8 cellular contexts compared by ENCODE assay signal in the genomic region with DNA sequence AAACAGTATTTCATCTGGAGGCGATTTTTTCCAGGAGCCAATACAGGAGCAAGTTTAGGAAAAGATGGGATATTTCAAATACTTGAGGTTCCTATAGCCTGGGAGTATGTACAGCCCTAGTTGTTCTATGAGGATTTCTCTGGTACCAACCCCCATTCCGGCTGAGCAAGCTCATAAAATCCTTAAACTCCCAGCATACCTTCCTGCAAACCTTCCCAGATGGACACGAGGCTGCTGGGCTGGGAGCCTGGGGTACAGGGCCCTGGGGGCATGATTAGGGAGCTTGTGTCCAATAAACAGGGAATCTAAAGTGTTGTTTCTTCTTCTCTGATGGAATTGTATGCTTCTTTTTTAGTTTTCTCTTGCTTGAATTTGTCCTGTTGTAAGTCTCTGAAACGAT. TPM values are rescaled to one million over a fixed set of nuclear protein-coding genes. Genes with fewer than 3 reads are reported as not detected.
A peak's percentile ranks its signal among the peaks of the same experiment; 100 is the strongest.
DNase-seq lines count a peak whose midpoint lies in the region; ATAC-seq and TF ChIP-seq lines count a peak whose summit lies in the region.

No MANE protein-coding gene starts in this region.

- DNase-seq in activated CD4-positive, alpha-beta T cell treated with anti-CD3 and anti-CD28 coated beads, Interleukin-2, amount 10 ng/mL, durations not matched to agents 24 days and 14 days: no peak
- DNase-seq in activated CD4-positive, alpha-beta T cell treated with anti-CD3 and anti-CD28 coated beads, Interleukin-2, amount 50 U/mL, for 48 hours: no peak
- no peak for DNase-seq in activated CD8-positive, alpha-beta T cell treated with anti-CD3 and anti-CD28 coated beads for 36 hours
- DNase-seq in substantia nigra (lab: John Stamatoyannopoulos, UW): peak in 2 of 49 donors; percentile 1 to 8

- POLR2A ChIA-PET in activated CD8-positive, alpha-beta T cell treated with anti-CD3 and anti-CD28 coated beads for 36 hours (lab: Charles Lee): interaction anchor here (0.8 to 11.4 kb wide), 16 partner anchors 8 to 237 kb away, joined by 3 to 235 read pairs (median 6); partner anchors contain the start of genes APOM, BAG6, C6orf47 and CSNK2B

- peak overlapping the region; percentile 96 for H3K27ac ChIP-seq in substantia nigra (ENCODE audit: low read depth, low read length, poor library complexity, severe bottlenecking)

- CTCF ChIA-PET in activated CD8-positive, alpha-beta T cell treated with anti-CD3 and anti-CD28 coated beads for 36 hours (lab: Charles Lee): interaction anchor here (1.2 to 2.1 kb wide), 9 partner anchors 12 to 128 kb away, joined by 3 to 6 read pairs (median 4); partner anchors contain the start of genes BAG6, DDX39B and NFKBIL1

- H3K4me3 Mint-ChIP-seq in activated CD4-positive, alpha-beta T cell treated with anti-CD3 and anti-CD28 coated beads, Interleukin-2, amount 10 ng/mL, durations not matched to agents 24 days and 14 days: peak overlapping the region; percentile 90
- H3K4me3 Mint-ChIP-seq in activated CD8-positive, alpha-beta T cell treated with anti-CD3 and anti-CD28 coated beads for 36 hours: peak overlapping the region; percentile 95

- H3K9me3 Mint-ChIP-seq in activated CD4-positive, alpha-beta T cell treated with anti-CD3 and anti-CD28 coated beads, Interleukin-2, amount 10 ng/mL, durations not matched to agents 24 days and 14 days: no peaks in the 10 kb centered on the region
- H3K9me3 Mint-ChIP-seq in activated CD8-positive, alpha-beta T cell treated with anti-CD3 and anti-CD28 coated beads for 36 hours: no peaks in the 10 kb centered on the region

- H3K4me1 Mint-ChIP-seq in activated CD4-positive, alpha-beta T cell treated with anti-CD3 and anti-CD28 coated beads, Interleukin-2, amount 10 ng/mL, durations not matched to agents 24 days and 14 days: peaks cover 30% of the 10 kb centered on the region
- peaks cover 43% of the 10 kb centered on the region for H3K4me1 Mint-ChIP-seq in activated CD8-positive, alpha-beta T cell treated with anti-CD3 and anti-CD28 coated beads for 36 hours (ENCODE audit: low read depth)

- H3K36me3 Mint-ChIP-seq in activated CD4-positive, alpha-beta T cell treated with anti-CD3 and anti-CD28 coated beads, Interleukin-2, amount 10 ng/mL, durations not matched to agents 24 days and 14 days (ENCODE audit: low read depth): peaks cover 63% of the 10 kb centered on the region
- peaks cover 76% of the 10 kb centered on the region for H3K36me3 Mint-ChIP-seq in activated CD8-positive, alpha-beta T cell treated with anti-CD3 and anti-CD28 coated beads for 36 hours (ENCODE audit: low read depth)

- intact Hi-C loops in activated CD4-positive, alpha-beta T cell treated with anti-CD3 and anti-CD28 coated beads, Interleukin-2, amount 10 ng/mL, durations not matched to agents 24 days and 14 days (cut with micrococcal nuclease): loop anchor here (2.0 kb wide), 2 partner anchors 41 to 117 kb away; no protein-coding TSS in a partner anchor
- intact Hi-C loops in activated CD8-positive, alpha-beta T cell treated with anti-CD3 and anti-CD28 coated beads for 36 hours (cut with micrococcal nuclease): loop anchor here (2.0 kb wide), 1 partner anchor 43 kb away; the partner anchor contains the start of gene GPANK1

- no peak for TF ChIP-seq CTCF in activated CD8-positive, alpha-beta T cell treated with anti-CD3 and anti-CD28 coated beads for 36 hours (IDR thresholded peaks at IDR 0.05)

- H3K27me3 Mint-ChIP-seq in activated CD4-positive, alpha-beta T cell treated with anti-CD3 and anti-CD28 coated beads, Interleukin-2, amount 10 ng/mL, durations not matched to agents 24 days and 14 days: no peaks in the 10 kb centered on the region
- no peaks in the 10 kb centered on the region for H3K27me3 Mint-ChIP-seq in activated CD8-positive, alpha-beta T cell treated with anti-CD3 and anti-CD28 coated beads for 36 hours

- peak overlapping the region; percentile 89 for H3K4me3 ChIP-seq in iPS-11a (ENCODE audit: low read depth, low read length)

- ATAC-seq in activated CD8-positive, alpha-beta T cell treated with anti-CD3 and anti-CD28 coated beads for 36 hours: no peak
- no peak for ATAC-seq in HG02642 (IDR thresholded peaks at IDR 0.05; ENCODE audit: poor library complexity, unreplicated experiment)
- ATAC-seq in HG02840 (IDR thresholded peaks at IDR 0.05; ENCODE audit: low FRiP score, unreplicated experiment): no peak
- no peak for ATAC-seq in HG02623 (IDR thresholded peaks at IDR 0.05; ENCODE audit: unreplicated experiment)

- H3K27ac Mint-ChIP-seq in activated CD4-positive, alpha-beta T cell treated with anti-CD3 and anti-CD28 coated beads, Interleukin-2, amount 10 ng/mL, durations not matched to agents 24 days and 14 days: peak overlapping the region; percentile 87
- peak overlapping the region; percentile 95 for H3K27ac Mint-ChIP-seq in activated CD8-positive, alpha-beta T cell treated with anti-CD3 and anti-CD28 coated beads for 36 hours

RNA-seq across cellular contexts. Expression of gene PRRC2A, which starts 1.5 kb away (rescaled TPM):
- 290 and 303 TPM in 2 replicates for total RNA-seq in activated CD4-positive, alpha-beta T cell treated with anti-CD3 and anti-CD28 coated beads, Interleukin-2, amount 10 ng/mL, durations not matched to agents 24 days and 14 days
- 100 to 1,000 TPM; 257 to 262 TPM for total RNA-seq in activated CD8-positive, alpha-beta T cell treated with anti-CD3 and anti-CD28 coated beads for 36 hours

RNA-seq across cellular contexts. Expression of gene AIF1, which starts 7.0 kb away (rescaled TPM):
- 68.2 and 69.6 TPM in 2 replicates for total RNA-seq in activated CD4-positive, alpha-beta T cell treated with anti-CD3 and anti-CD28 coated beads, Interleukin-2, amount 10 ng/mL, durations not matched to agents 24 days and 14 days
- total RNA-seq in activated CD8-positive, alpha-beta T cell treated with anti-CD3 and anti-CD28 coated beads for 36 hours: 100 to 1,000 TPM; 240 to 253 TPM

RNA-seq across cellular contexts. Expression of gene NCR3, which starts 29.2 kb away (rescaled TPM):
- total RNA-seq in activated CD4-positive, alpha-beta T cell treated with anti-CD3 and anti-CD28 coated beads, Interleukin-2, amount 10 ng/mL, durations not matched to agents 24 days and 14 days: 12.2 and 14.5 TPM in 2 replicates
- 10 to 100 TPM; 60.1 to 60.3 TPM for total RNA-seq in activated CD8-positive, alpha-beta T cell treated with anti-CD3 and anti-CD28 coated beads for 36 hours

RNA-seq across cellular contexts. Expression of gene BAG6, which starts 30.5 kb away (rescaled TPM):
- 324 and 342 TPM in 2 replicates for total RNA-seq in activated CD4-positive, alpha-beta T cell treated with anti-CD3 and anti-CD28 coated beads, Interleukin-2, amount 10 ng/mL, durations not matched to agents 24 days and 14 days
- 100 to 1,000 TPM; 303 to 318 TPM for total RNA-seq in activated CD8-positive, alpha-beta T cell treated with anti-CD3 and anti-CD28 coated beads for 36 hours

RNA-seq across cellular contexts. Expression of gene APOM, which starts 33.7 kb away (rescaled TPM):
- 2.5 and 3.4 TPM in 2 replicates for total RNA-seq in activated CD4-positive, alpha-beta T cell treated with anti-CD3 and anti-CD28 coated beads, Interleukin-2, amount 10 ng/mL, durations not matched to agents 24 days and 14 days
- 1 to 10 TPM; 4.4 to 4.9 TPM for total RNA-seq in activated CD8-positive, alpha-beta T cell treated with anti-CD3 and anti-CD28 coated beads for 36 hours
